24 cellular contexts compared by ENCODE assay signal in the genomic region with DNA sequence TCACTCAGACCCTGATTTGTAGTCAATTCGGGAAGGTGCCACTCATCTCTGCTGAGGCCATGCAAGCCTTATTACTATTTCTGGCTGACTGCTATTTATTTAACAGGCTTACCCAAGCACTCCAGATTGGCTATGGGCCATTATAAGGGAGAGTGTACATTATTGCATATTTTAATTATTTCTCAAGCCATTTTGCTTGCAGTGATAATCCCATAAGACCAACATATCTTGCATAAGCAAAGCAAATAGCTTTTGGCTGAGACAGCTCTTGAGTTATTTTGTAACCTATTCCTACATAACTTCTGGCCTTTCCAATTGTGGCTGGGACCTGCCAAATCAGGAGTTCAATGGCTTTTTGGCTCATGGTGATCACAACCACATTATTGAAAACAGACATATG.
"Had no signal": no experiment of that assay in that cellular context is flagged by ENCODE, and none has a peak within 500 bp of the region (broad histone marks: within the 10 kb centered on the region; RNA-seq: fewer than 3 reads in every experiment).

No MANE protein-coding gene starts in this region.

- H3K4me3 Mint-ChIP-seq: activated CD4-positive, alpha-beta T cell treated with anti-CD3 and anti-CD28 coated beads, Interleukin-2, amount 10 ng/mL, durations not matched to agents 24 days and 14 days; activated CD8-positive, alpha-beta T cell treated with anti-CD3 and anti-CD28 coated beads for 36 hours; activated naive CD8-positive, alpha-beta T cell treated with anti-CD3 and anti-CD28 coated beads, Interleukin-2, amount 10 ng/mL, durations not matched to agents 7 days and 5 days; activated T-helper 17 cell treated with anti-CD3 and anti-CD28 coated beads, Interleukin-2, amount 50 U/mL, for 72 hours; central memory CD8-positive, alpha-beta T cell; memory B cell; naive thymus-derived CD4-positive, alpha-beta T cell; stimulated activated naive B cell treated with anti-CD40 and anti-IgM and Interleukin-4, amounts not matched to agents 10 μg/mL and 1 μg/mL and 100 μg/mL, for 72 hours had no signal

- H3K36me3 ChIP-seq: brain microvascular endothelial cell, thyroid gland had no signal

- H3K27ac ChIP-seq: brain microvascular endothelial cell, coronary artery, thyroid gland had no signal

- ATAC-seq: activated CD8-positive, alpha-beta T cell treated with anti-CD3 and anti-CD28 coated beads for 36 hours; activated T-helper 17 cell treated with anti-CD3 and anti-CD28 coated beads, Interleukin-2, amount 50 U/mL, for 72 hours; esophagus mucosa; left colon; mucosa of descending colon; naive thymus-derived CD4-positive, alpha-beta T cell; sciatic nerve; stimulated activated naive B cell treated with anti-CD40 and anti-IgM and Interleukin-4, amounts not matched to agents 10 μg/mL and 1 μg/mL and 100 μg/mL, for 72 hours had no signal

- H3K27me3 Mint-ChIP-seq: activated CD4-positive, alpha-beta T cell treated with anti-CD3 and anti-CD28 coated beads, Interleukin-2, amount 10 ng/mL, durations not matched to agents 24 days and 14 days; activated CD8-positive, alpha-beta T cell treated with anti-CD3 and anti-CD28 coated beads for 36 hours; activated naive CD8-positive, alpha-beta T cell treated with anti-CD3 and anti-CD28 coated beads, Interleukin-2, amount 10 ng/mL, durations not matched to agents 7 days and 5 days; activated T-helper 17 cell treated with anti-CD3 and anti-CD28 coated beads, Interleukin-2, amount 50 U/mL, for 72 hours; central memory CD8-positive, alpha-beta T cell; memory B cell; naive thymus-derived CD4-positive, alpha-beta T cell; stimulated activated naive B cell treated with anti-CD40 and anti-IgM and Interleukin-4, amounts not matched to agents 10 μg/mL and 1 μg/mL and 100 μg/mL, for 72 hours had no signal

- H3K4me1 ChIP-seq: thyroid gland had no signal

- H3K9me3 Mint-ChIP-seq: activated CD4-positive, alpha-beta T cell treated with anti-CD3 and anti-CD28 coated beads, Interleukin-2, amount 10 ng/mL, durations not matched to agents 24 days and 14 days; activated CD8-positive, alpha-beta T cell treated with anti-CD3 and anti-CD28 coated beads for 36 hours; activated naive CD8-positive, alpha-beta T cell treated with anti-CD3 and anti-CD28 coated beads, Interleukin-2, amount 10 ng/mL, durations not matched to agents 7 days and 5 days had no signal

- FAIRE-seq: endometrium, urothelium cell line had no signal

- H3K4me1 Mint-ChIP-seq: activated CD4-positive, alpha-beta T cell treated with anti-CD3 and anti-CD28 coated beads, Interleukin-2, amount 10 ng/mL, durations not matched to agents 24 days and 14 days; activated naive CD8-positive, alpha-beta T cell treated with anti-CD3 and anti-CD28 coated beads, Interleukin-2, amount 10 ng/mL, durations not matched to agents 7 days and 5 days; activated T-helper 17 cell treated with anti-CD3 and anti-CD28 coated beads, Interleukin-2, amount 50 U/mL, for 72 hours; central memory CD8-positive, alpha-beta T cell; memory B cell; naive thymus-derived CD4-positive, alpha-beta T cell; stimulated activated naive B cell treated with anti-CD40 and anti-IgM and Interleukin-4, amounts not matched to agents 10 μg/mL and 1 μg/mL and 100 μg/mL, for 72 hours had no signal

- H3K27me3 ChIP-seq: brain microvascular endothelial cell, thyroid gland had no signal

- H3K36me3 Mint-ChIP-seq: activated naive CD8-positive, alpha-beta T cell treated with anti-CD3 and anti-CD28 coated beads, Interleukin-2, amount 10 ng/mL, durations not matched to agents 7 days and 5 days; memory B cell; stimulated activated naive B cell treated with anti-CD40 and anti-IgM and Interleukin-4, amounts not matched to agents 10 μg/mL and 1 μg/mL and 100 μg/mL, for 72 hours had no signal

- H3K4me3 ChIP-seq: coronary artery, mucosa of descending colon, thyroid gland had no signal

- H3K27ac Mint-ChIP-seq: activated CD4-positive, alpha-beta T cell treated with anti-CD3 and anti-CD28 coated beads, Interleukin-2, amount 10 ng/mL, durations not matched to agents 24 days and 14 days; activated CD8-positive, alpha-beta T cell treated with anti-CD3 and anti-CD28 coated beads for 36 hours; activated naive CD8-positive, alpha-beta T cell treated with anti-CD3 and anti-CD28 coated beads, Interleukin-2, amount 10 ng/mL, durations not matched to agents 7 days and 5 days; activated T-helper 17 cell treated with anti-CD3 and anti-CD28 coated beads, Interleukin-2, amount 50 U/mL, for 72 hours; memory B cell; naive thymus-derived CD4-positive, alpha-beta T cell; stimulated activated naive B cell treated with anti-CD40 and anti-IgM and Interleukin-4, amounts not matched to agents 10 μg/mL and 1 μg/mL and 100 μg/mL, for 72 hours had no signal

- H3K9me3 ChIP-seq: thyroid gland had no signal

- DNase-seq: activated CD4-positive, alpha-beta T cell treated with anti-CD3 and anti-CD28 coated beads, Interleukin-2, amount 10 ng/mL, durations not matched to agents 24 days and 14 days; activated CD8-positive, alpha-beta T cell treated with anti-CD3 and anti-CD28 coated beads for 36 hours; activated naive CD4-positive, alpha-beta T cell; activated naive CD8-positive, alpha-beta T cell treated with anti-CD3 and anti-CD28 coated beads, Interleukin-2, amount 10 ng/mL, durations not matched to agents 7 days and 5 days; activated T-cell treated with anti-CD3 and anti-CD28 coated beads, Interleukin-2, amount 50 U/mL, for 1 hour; brain microvascular endothelial cell; foreskin melanocyte; glutamatergic neuron; hippocampal formation; islet precursor cell; left colon; mucosa of descending colon; naive thymus-derived CD4-positive, alpha-beta T cell; stimulated activated naive B cell treated with anti-CD40 and anti-IgM and Interleukin-4, amounts not matched to agents 10 μg/mL and 1 μg/mL and 100 μg/mL, for 72 hours; T-helper 1 cell; thyroid gland had no signal
